ENCODE assay signal across 8 cellular contexts in the genomic region with DNA sequence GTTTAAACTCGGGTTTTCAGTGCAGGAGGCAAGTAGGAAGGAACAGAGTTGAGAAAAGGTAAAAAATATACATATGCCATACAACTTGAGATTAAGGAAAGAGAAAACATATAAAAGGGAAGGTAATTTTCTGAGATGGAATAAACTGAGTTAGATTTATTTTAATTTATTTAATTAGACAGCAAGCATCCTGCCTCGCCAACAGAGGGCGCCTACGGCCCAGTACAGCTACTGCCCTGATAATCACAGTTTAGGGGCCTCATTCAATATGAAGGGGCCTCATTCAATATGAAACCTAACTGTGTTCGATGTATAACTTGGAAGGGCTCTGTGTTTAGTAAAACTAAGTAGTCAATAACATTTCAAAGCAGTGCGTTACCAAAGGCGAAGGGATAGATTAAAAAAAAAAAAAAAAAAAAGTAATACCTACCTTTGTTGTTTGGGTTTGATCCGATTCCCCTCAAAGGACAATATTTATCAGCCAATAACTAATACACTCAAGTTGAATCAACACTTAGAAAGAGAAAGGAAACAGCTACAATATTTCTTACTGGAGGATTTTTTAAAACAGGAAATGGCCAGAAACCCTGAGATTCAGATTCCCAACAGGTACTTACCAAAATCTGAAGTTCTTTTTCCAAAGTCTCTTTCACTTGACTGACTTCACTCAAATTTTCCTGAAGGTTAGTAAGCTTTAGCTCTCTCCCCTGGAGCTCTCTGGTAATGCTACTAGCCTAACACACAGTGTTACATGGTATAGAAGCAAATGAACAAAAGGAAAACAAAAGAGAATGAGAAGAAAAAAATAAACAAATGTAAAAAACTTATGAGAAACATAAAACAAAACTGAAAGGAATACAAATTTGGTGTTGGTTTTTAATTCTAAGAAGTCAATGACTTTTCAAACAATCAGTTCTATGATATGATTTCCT.
DNase-seq lines count a peak whose midpoint lies in the region; ATAC-seq and TF ChIP-seq lines count a peak whose summit lies in the region.

No MANE protein-coding gene starts in this region.

- H3K36me3 Mint-ChIP-seq in WTC11 (no peaks in the 10 kb centered on the region; the same call in 1 of the 2 replicates), neural progenitor cell (peaks cover 19% of the 10 kb centered on the region)

- no peak overlapping the region for H3K4me2 ChIP-seq in DOHH2 (ENCODE audit: low read length)
- peak overlapping the region; percentile 24; the same call in 1 of the 2 replicates for H3K4me2 ChIP-seq in MM.1S (ENCODE audit: low read depth, low read length)
- H3K4me2 ChIP-seq in neural progenitor cell = no peak overlapping the region

- H3K9me3 Mint-ChIP-seq in WTC11 (no peaks in the 10 kb centered on the region), neural progenitor cell (no peaks in the 10 kb centered on the region)

- H3K4me1 ChIP-seq in DOHH2 (ENCODE audit: control insufficient read depth, low read length) (no peaks in the 10 kb centered on the region), MM.1S (ENCODE audit: low read length) (no peaks in the 10 kb centered on the region), neural progenitor cell (no peaks in the 10 kb centered on the region)

- no peaks in the 10 kb centered on the region for H3K79me2 ChIP-seq in DOHH2 (ENCODE audit: control insufficient read depth, low read length)
- no peaks in the 10 kb centered on the region for H3K79me2 ChIP-seq in MM.1S (ENCODE audit: low read length)
- H3K79me2 ChIP-seq in neural progenitor cell (ENCODE audit: low read depth) = no peaks in the 10 kb centered on the region

- DNase-seq in MM.1S = no peak
- peak; percentile 54 for DNase-seq in WTC11 (ENCODE audit: low spot score)
- peak; percentile 33 for DNase-seq in effector CD4-positive, alpha-beta T cell
- DNase-seq in neural progenitor cell (ENCODE audit: low spot score) = peak; percentile 52
- DNase-seq in NCI-H226 = no peak

- H3K36me3 ChIP-seq in DOHH2 (ENCODE audit: control insufficient read depth, low read length) (0 out of 2 replicates have a peak, but pooled peaks cover 4% of the 10 kb centered on the region), MM.1S (replicated peaks; ENCODE audit: insufficient read depth, low read length) (no peaks in the 10 kb centered on the region), neural progenitor cell (peaks cover 3% of the 10 kb centered on the region)

- H3K27ac ChIP-seq in DOHH2 (ENCODE audit: low read depth, low read length) (no peak overlapping the region), MM.1S (ENCODE audit: low read length) (peak overlapping the region; percentile 21; the same call in 1 of the 2 replicates), neural progenitor cell (peak overlapping the region; percentile 46)

- no peaks in the 10 kb centered on the region for H4K20me1 ChIP-seq in DOHH2 (ENCODE audit: control insufficient read depth, insufficient read depth, low read depth, low read length)
- no peaks in the 10 kb centered on the region for H4K20me1 ChIP-seq in MM.1S (ENCODE audit: insufficient read depth, low read length)
- H4K20me1 ChIP-seq in neural progenitor cell (ENCODE audit: low read depth) = no peaks in the 10 kb centered on the region

- H2AFZ ChIP-seq in MM.1S (ENCODE audit: low read length) (no peak overlapping the region), neural progenitor cell (replicated peaks) (no peak overlapping the region)

- H3K4me3 ChIP-seq in DOHH2 (ENCODE audit: low read length) (no peak overlapping the region), MM.1S (ENCODE audit: low read length) (no peak overlapping the region), neural progenitor cell (no peak overlapping the region)

- POLR2A ChIA-PET in WTC11 (lab: Charles Lee) = no interaction called here

- CTCF ChIA-PET in WTC11 (lab: Charles Lee) = interaction anchor here (0.9 to 2.4 kb wide), 9 partner anchors 8 to 135 kb away, joined by 3 to 14 read pairs (median 4); no protein-coding TSS in a partner anchor

- H3K4me3 Mint-ChIP-seq in WTC11 (no peak overlapping the region), neural progenitor cell (no peak overlapping the region)

- H3F3A ChIP-seq in DOHH2 (ENCODE audit: control insufficient read depth, insufficient read depth) (0 out of 2 replicates have a peak, but pooled peaks cover 4% of the 10 kb centered on the region), MM.1S (ENCODE audit: insufficient read depth, low read length) (no peaks in the 10 kb centered on the region), neural progenitor cell (ENCODE audit: low read depth) (peaks cover 8% of the 10 kb centered on the region)

- H3K27me3 ChIP-seq in DOHH2 (ENCODE audit: control insufficient read depth, low read length) (no peaks in the 10 kb centered on the region), MM.1S (replicated peaks; ENCODE audit: insufficient read depth, low read length) (no peaks in the 10 kb centered on the region), neural progenitor cell (no peaks in the 10 kb centered on the region)

- H3K9me2 ChIP-seq in DOHH2 (replicated peaks; ENCODE audit: control insufficient read depth, low read length) (no peaks in the 10 kb centered on the region), MM.1S (replicated peaks; ENCODE audit: insufficient read depth, low read length) (no peaks in the 10 kb centered on the region)

- peak overlapping the region; percentile 73; the same call in 1 of the 2 replicates for H3K27ac Mint-ChIP-seq in WTC11
- H3K27ac Mint-ChIP-seq in neural progenitor cell = no peak overlapping the region

- H3K9me3 ChIP-seq in DOHH2 (ENCODE audit: control insufficient read depth, insufficient read depth, low read length) (no peaks in the 10 kb centered on the region), MM.1S (replicated peaks; ENCODE audit: insufficient read depth, low read length) (no peaks in the 10 kb centered on the region), neural progenitor cell (ENCODE audit: low read depth) (no peaks in the 10 kb centered on the region)

- TF ChIP-seq POLR2A in GM18505 (IDR thresholded peaks at IDR 0.05; ENCODE audit: borderline replicate concordance, extremely low read depth, insufficient read depth, insufficient read length) = no peak

- no peaks in the 10 kb centered on the region for H3K4me1 Mint-ChIP-seq in WTC11
- H3K4me1 Mint-ChIP-seq in neural progenitor cell = no peaks in the 10 kb centered on the region

- no peak overlapping the region for H3K9ac ChIP-seq in MM.1S (ENCODE audit: low read length)
- H3K9ac ChIP-seq in neural progenitor cell = no peak overlapping the region

- ATAC-seq in WTC11 = peak; percentile 53; the same call in 1 of the 2 replicates
- no peak for ATAC-seq in GM18505 (IDR thresholded peaks at IDR 0.05; ENCODE audit: unreplicated experiment)
- ATAC-seq in GM18517 (IDR thresholded peaks at IDR 0.05; ENCODE audit: unreplicated experiment) = no peak

- H3K27me3 Mint-ChIP-seq in WTC11 (ENCODE audit: low read depth) (no peaks in the 10 kb centered on the region), neural progenitor cell (ENCODE audit: insufficient read depth, low read depth) (no peaks in the 10 kb centered on the region)

- TF ChIP-seq CTCF in DOHH2 (IDR thresholded peaks at IDR 0.05; ENCODE audit: low read depth, low read length, poor library complexity, severe bottlenecking) (peak; percentile 79), MM.1S (IDR thresholded peaks at IDR 0.05; ENCODE audit: low read length) (peak; percentile 43), WTC11 (IDR thresholded peaks at IDR 0.05) (peak; percentile 75), neural progenitor cell (IDR thresholded peaks at IDR 0.05) (peak; percentile 77)

TF ChIP-seq in WTC11, 78 proteins besides CTCF, POLR2A, EP300 and RAD21 (continues in another document):
- TF ChIP-seq NR2C2 (CRISPR knock-in tag; IDR thresholded peaks at IDR 0.05) = no peak
- TF ChIP-seq, protein P1, sequence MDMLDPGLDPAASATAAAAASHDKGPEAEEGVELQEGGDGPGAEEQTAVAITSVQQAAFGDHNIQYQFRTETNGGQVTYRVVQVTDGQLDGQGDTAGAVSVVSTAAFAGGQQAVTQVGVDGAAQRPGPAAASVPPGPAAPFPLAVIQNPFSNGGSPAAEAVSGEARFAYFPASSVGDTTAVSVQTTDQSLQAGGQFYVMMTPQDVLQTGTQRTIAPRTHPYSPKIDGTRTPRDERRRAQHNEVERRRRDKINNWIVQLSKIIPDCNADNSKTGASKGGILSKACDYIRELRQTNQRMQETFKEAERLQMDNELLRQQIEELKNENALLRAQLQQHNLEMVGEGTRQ (CRISPR knock-in tag; IDR thresholded peaks at IDR 0.05) = no peak
- TF ChIP-seq, protein P2, sequence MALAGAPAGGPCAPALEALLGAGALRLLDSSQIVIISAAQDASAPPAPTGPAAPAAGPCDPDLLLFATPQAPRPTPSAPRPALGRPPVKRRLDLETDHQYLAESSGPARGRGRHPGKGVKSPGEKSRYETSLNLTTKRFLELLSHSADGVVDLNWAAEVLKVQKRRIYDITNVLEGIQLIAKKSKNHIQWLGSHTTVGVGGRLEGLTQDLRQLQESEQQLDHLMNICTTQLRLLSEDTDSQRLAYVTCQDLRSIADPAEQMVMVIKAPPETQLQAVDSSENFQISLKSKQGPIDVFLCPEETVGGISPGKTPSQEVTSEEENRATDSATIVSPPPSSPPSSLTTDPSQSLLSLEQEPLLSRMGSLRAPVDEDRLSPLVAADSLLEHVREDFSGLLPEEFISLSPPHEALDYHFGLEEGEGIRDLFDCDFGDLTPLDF (CRISPR knock-in tag; IDR thresholded peaks at IDR 0.05) = no peak
- no peak for TF ChIP-seq GRHL2 (CRISPR knock-in tag; IDR thresholded peaks at IDR 0.05; ENCODE audit: insufficient replicate concordance, severe bottlenecking)
- no peak for TF ChIP-seq HMGA2 (CRISPR knock-in tag; IDR thresholded peaks at IDR 0.05)
- TF ChIP-seq, protein P3, sequence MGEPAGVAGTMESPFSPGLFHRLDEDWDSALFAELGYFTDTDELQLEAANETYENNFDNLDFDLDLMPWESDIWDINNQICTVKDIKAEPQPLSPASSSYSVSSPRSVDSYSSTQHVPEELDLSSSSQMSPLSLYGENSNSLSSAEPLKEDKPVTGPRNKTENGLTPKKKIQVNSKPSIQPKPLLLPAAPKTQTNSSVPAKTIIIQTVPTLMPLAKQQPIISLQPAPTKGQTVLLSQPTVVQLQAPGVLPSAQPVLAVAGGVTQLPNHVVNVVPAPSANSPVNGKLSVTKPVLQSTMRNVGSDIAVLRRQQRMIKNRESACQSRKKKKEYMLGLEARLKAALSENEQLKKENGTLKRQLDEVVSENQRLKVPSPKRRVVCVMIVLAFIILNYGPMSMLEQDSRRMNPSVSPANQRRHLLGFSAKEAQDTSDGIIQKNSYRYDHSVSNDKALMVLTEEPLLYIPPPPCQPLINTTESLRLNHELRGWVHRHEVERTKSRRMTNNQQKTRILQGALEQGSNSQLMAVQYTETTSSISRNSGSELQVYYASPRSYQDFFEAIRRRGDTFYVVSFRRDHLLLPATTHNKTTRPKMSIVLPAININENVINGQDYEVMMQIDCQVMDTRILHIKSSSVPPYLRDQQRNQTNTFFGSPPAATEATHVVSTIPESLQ (CRISPR knock-in tag; IDR thresholded peaks at IDR 0.05) = no peak

Comparison
In these comparisons a context has a peak if more than half of its experiments do, and no peak if none do; other contexts are left out.
1. DNase-seq: peak in WTC11 (single experiment), effector CD4-positive, alpha-beta T cell (single experiment) and neural progenitor cell (single experiment); none in MM.1S (single experiment) and NCI-H226 (single experiment).
2. Peak in every context shown above with its lines, with median percentiles within 50 percentile points of each other: CTCF ChIP-seq.